Comparison of ENCODE assay signal across 9 cellular contexts in genomic region chr2:239273280-239274234, GRCh38.
DNase-seq lines count a peak whose midpoint lies in the region; ATAC-seq, FAIRE-seq and TF ChIP-seq lines count a peak whose summit lies in the region.
"Had no signal": no experiment of that assay in that cellular context is flagged by ENCODE, and none has a peak within 500 bp of the region (broad histone marks: within the 10 kb centered on the region; RNA-seq: fewer than 3 reads in every experiment).

No MANE protein-coding gene starts in this region.

- intact Hi-C loops in Caco-2 (cut with micrococcal nuclease; ENCODE audit: unreplicated experiment): loop anchor here (10.0 kb wide), 1 partner anchor 121 kb away; no protein-coding TSS in a partner anchor

- H3K4me2 ChIP-seq in astrocyte (ENCODE audit: low read length): peak overlapping the region; percentile 80

- TF ChIP-seq CTCF in HFFc6 (IDR thresholded peaks at IDR 0.05): no peak
- TF ChIP-seq CTCF in astrocyte (IDR thresholded peaks at IDR 0.05; ENCODE audit: insufficient read depth, low read depth, low read length): no peak
- no peak for TF ChIP-seq CTCF in nephron (IDR thresholded peaks at IDR 0.05; ENCODE audit: unreplicated experiment in 3 of 3)
- TF ChIP-seq CTCF in Caco-2 (IDR thresholded peaks at IDR 0.05; ENCODE audit: insufficient read depth in 1 of 2, low read depth in 1 of 2, low read length in 1 of 2, severe bottlenecking in 1 of 2, unreplicated experiment in 1 of 2): no peak

- H3K9ac ChIP-seq in astrocyte (ENCODE audit: low read length): peak overlapping the region; percentile 87

- H4K20me1 ChIP-seq in astrocyte (ENCODE audit: insufficient read depth, low read length): peaks cover 8% of the 10 kb centered on the region

- H3K4me3 Mint-ChIP-seq in HFFc6 (peak overlapping the region; percentile 84; the same call in 1 of the 2 replicates), astrocyte (ENCODE audit: unreplicated experiment) (no peak overlapping the region), nephron (no peak overlapping the region), Caco-2 (ENCODE audit: unreplicated experiment) (no peak overlapping the region)

- H3K4me1 ChIP-seq in ACC112 (ENCODE audit: control insufficient read depth, insufficient read depth, low read length, unreplicated experiment): peaks cover 44% of the 10 kb centered on the region
- H3K4me1 ChIP-seq in astrocyte (ENCODE audit: insufficient read depth, low read length): peaks cover 27% of the 10 kb centered on the region
- H3K4me1 ChIP-seq in Caco-2: no peaks in the 10 kb centered on the region

- POLR2A ChIA-PET in Caco-2 (lab: Charles Lee): interaction anchor here (0.5 kb wide), 1 partner anchor 18 kb away, joined by 4 read pairs; no protein-coding TSS in a partner anchor

- no peaks in the 10 kb centered on the region for H3K9me3 Mint-ChIP-seq in HFFc6
- no peaks in the 10 kb centered on the region for H3K9me3 Mint-ChIP-seq in astrocyte (ENCODE audit: unreplicated experiment)
- no peaks in the 10 kb centered on the region for H3K9me3 Mint-ChIP-seq in nephron
- no peaks in the 10 kb centered on the region for H3K9me3 Mint-ChIP-seq in Caco-2 (ENCODE audit: unreplicated experiment)

- H3K27ac ChIP-seq in ACC112 (ENCODE audit: low read depth, low read length) (peak overlapping the region; percentile 99), astrocyte (ENCODE audit: low read depth, low read length) (peak overlapping the region; percentile 96)

- H3K4me3 ChIP-seq in ACC112 (ENCODE audit: low read depth, low read length) (peak overlapping the region; percentile 66), astrocyte (ENCODE audit: insufficient read depth, low read depth, low read length) (no peak overlapping the region), Caco-2 (ENCODE audit: low read depth, low read length) (no peak overlapping the region)

- H3K27ac Mint-ChIP-seq in HFFc6 (peak overlapping the region; percentile 99), astrocyte (ENCODE audit: unreplicated experiment) (no peak overlapping the region), nephron (peak overlapping the region; percentile 43 to 85 (median 82)), Caco-2 (ENCODE audit: unreplicated experiment) (no peak overlapping the region)

- peaks cover 5% of the 10 kb centered on the region for H3K9me3 ChIP-seq in astrocyte (ENCODE audit: insufficient read depth, low read depth, low read length)
- H3K9me3 ChIP-seq in Caco-2: no peaks in the 10 kb centered on the region

- H2AFZ ChIP-seq in ACC112 (ENCODE audit: low read length, unreplicated experiment): no peak overlapping the region
- no peak overlapping the region for H2AFZ ChIP-seq in astrocyte (ENCODE audit: low read depth, low read length)

- H3K27me3 Mint-ChIP-seq in HFFc6 (ENCODE audit: insufficient read depth) (peaks cover 8% of the 10 kb centered on the region), astrocyte (ENCODE audit: low read depth, unreplicated experiment) (no peaks in the 10 kb centered on the region), nephron (ENCODE audit: low read depth) (peaks cover 4% of the 10 kb centered on the region), Caco-2 (ENCODE audit: insufficient read depth, unreplicated experiment) (no peaks in the 10 kb centered on the region)

- FAIRE-seq in astrocyte (lab: Jason Lieb, UNC): no peak

- peaks cover 32% of the 10 kb centered on the region for H3K79me2 ChIP-seq in ACC112 (ENCODE audit: control insufficient read depth, insufficient read depth, low read length, unreplicated experiment)
- H3K79me2 ChIP-seq in astrocyte (ENCODE audit: insufficient read depth, low read length): peaks cover 21% of the 10 kb centered on the region

- DNase-seq in HFFc6 (no peak), astrocyte (ENCODE audit: low read depth) (no peak), Caco-2 (no peak), superior temporal gyrus (ENCODE audit: extremely low spot score) (no peak)
- DNase-seq: NCI-H524 treated with DMSO at 0.1 percent for 48 hours had no signal

- no peaks in the 10 kb centered on the region for H3K27me3 ChIP-seq in ACC112 (ENCODE audit: insufficient read depth, low read length)
- H3K27me3 ChIP-seq in astrocyte (ENCODE audit: insufficient read depth, low read length): no peaks in the 10 kb centered on the region
- no peaks in the 10 kb centered on the region for H3K27me3 ChIP-seq in Caco-2 (replicated peaks; ENCODE audit: control insufficient read depth, insufficient read depth, low read length)

- ATAC-seq in HG02870 (IDR thresholded peaks at IDR 0.05; ENCODE audit: unreplicated experiment) (no peak), GM19035 (IDR thresholded peaks at IDR 0.05; ENCODE audit: unreplicated experiment) (no peak)

- H3K36me3 ChIP-seq in ACC112 (ENCODE audit: insufficient read depth, low read length) (no peaks in the 10 kb centered on the region), astrocyte (ENCODE audit: insufficient read depth, low read length) (no peaks in the 10 kb centered on the region), Caco-2 (ENCODE audit: control insufficient read depth, insufficient read depth, low read length) (no peaks in the 10 kb centered on the region)

- CTCF ChIA-PET in Caco-2 (lab: Charles Lee): no interaction called here

- H3K36me3 Mint-ChIP-seq in HFFc6 (ENCODE audit: low read depth): no peaks in the 10 kb centered on the region
- H3K36me3 Mint-ChIP-seq in astrocyte (ENCODE audit: low read depth, unreplicated experiment): no peaks in the 10 kb centered on the region
- H3K36me3 Mint-ChIP-seq in nephron (ENCODE audit: low read depth): no peaks in the 10 kb centered on the region
- H3K36me3 Mint-ChIP-seq in Caco-2 (ENCODE audit: insufficient read depth, unreplicated experiment): no peaks in the 10 kb centered on the region

- BruUV-seq in Caco-2 (replicated peaks; lab: Mats Ljungman, UMichigan): no TSS peak

- H3K4me1 Mint-ChIP-seq in HFFc6 (ENCODE audit: low read depth) (peaks cover 65% of the 10 kb centered on the region), astrocyte (ENCODE audit: low read depth, unreplicated experiment) (peaks cover 19% of the 10 kb centered on the region), nephron (peaks cover 73% of the 10 kb centered on the region), Caco-2 (ENCODE audit: low read depth, unreplicated experiment) (no peaks in the 10 kb centered on the region)

Comparison
In these comparisons a context has a peak if more than half of its experiments do, and no peak if none do; other contexts are left out.
1. H3K27ac Mint-ChIP-seq: peak in HFFc6 (single experiment) and nephron (3 of 3); none in astrocyte (single experiment) and Caco-2 (single experiment).